11 cellular contexts compared by ENCODE assay signal in genomic region chr15:70596354-70597055, GRCh38.
A peak's percentile ranks its signal among the peaks of the same experiment; 100 is the strongest.
DNase-seq lines count a peak whose midpoint lies in the region; ATAC-seq and TF ChIP-seq lines count a peak whose summit lies in the region.
"Had no signal": no experiment of that assay in that cellular context is flagged by ENCODE, and none has a peak within 500 bp of the region (broad histone marks: within the 10 kb centered on the region; RNA-seq: fewer than 3 reads in every experiment).

No MANE protein-coding gene starts in this region.

- H3K4me1 Mint-ChIP-seq in WTC11, result peaks cover 3% of the 10 kb centered on the region; the same call in 1 of the 2 replicates
- H3K4me1 Mint-ChIP-seq: nephron progenitor cell had no signal

- H3K27ac Mint-ChIP-seq in WTC11, result no peak overlapping the region
- H3K27ac Mint-ChIP-seq: nephron progenitor cell had no signal

- peak; percentile 68 for ATAC-seq in HG02938 (IDR thresholded peaks at IDR 0.05; ENCODE audit: unreplicated experiment)
- no peak for ATAC-seq in WTC11
- no peak for ATAC-seq in HG03378 (IDR thresholded peaks at IDR 0.05; ENCODE audit: unreplicated experiment)

- CTCF ChIA-PET in WTC11 (lab: Charles Lee), result no interaction called here

- no peak for TF ChIP-seq CTCF in WTC11 (IDR thresholded peaks at IDR 0.05)

- DNase-seq in AG20443 (ENCODE audit: low spot score) (peak; percentile 83), WTC11 (ENCODE audit: low spot score) (no peak), islet precursor cell (peak; percentile 84), NCI-H510A (lab: John Stamatoyannopoulos, UW) (no peak), NAMALWA (ENCODE audit: low spot score) (no peak), NCI-H82 (lab: John Stamatoyannopoulos, UW) (no peak)
- DNase-seq: activated naive CD4-positive, alpha-beta T cell; NCI-H2081 treated with DMSO at 0.1 percent for 48 hours; nephron progenitor cell had no signal

- H3K4me3 Mint-ChIP-seq in WTC11, result no peak overlapping the region
- H3K4me3 Mint-ChIP-seq: nephron progenitor cell had no signal

- H3K27me3 Mint-ChIP-seq in WTC11 (ENCODE audit: low read depth), result no peaks in the 10 kb centered on the region; the same call in none of the 2 replicates

- peaks cover 50% of the 10 kb centered on the region for H3K9me3 Mint-ChIP-seq in WTC11

- POLR2A ChIA-PET in WTC11 (lab: Charles Lee), result no interaction called here

- H3K36me3 Mint-ChIP-seq in WTC11, result peaks cover 33% of the 10 kb centered on the region

TF ChIP-seq in WTC11, 78 proteins besides CTCF, POLR2A, EP300 and RAD21:
- no peak for TF ChIP-seq CREM (CRISPR knock-in tag; IDR thresholded peaks at IDR 0.05)
- peak; percentile 26; the same call in 1 of the 2 replicates for TF ChIP-seq GABPB1 (CRISPR knock-in tag; IDR thresholded peaks at IDR 0.05)

Comparison
In these comparisons a context has a peak if more than half of its experiments do, and no peak if none do; other contexts are left out.
1. DNase-seq: peak in AG20443 (single experiment) and islet precursor cell (single experiment); none in WTC11 (single experiment), NCI-H510A (single experiment), NAMALWA (single experiment) and NCI-H82 (single experiment).